1 cellular context compared by ENCODE assay signal in genomic region chr12:62891805-62892549, GRCh38.
TF ChIP-seq lines count a peak whose summit lies in the region.

No MANE protein-coding gene starts in this region.

TF ChIP-seq in HepG2, 621 proteins besides CTCF, POLR2A, EP300 and RAD21 (continued from another document and continues in another):
- TF ChIP-seq TRAFD1 (CRISPR knock-in tag; IDR thresholded peaks at IDR 0.05; ENCODE audit: borderline replicate concordance) (no peak), ADNP (CRISPR knock-in tag; IDR thresholded peaks at IDR 0.05) (no peak), MXD1 (CRISPR knock-in tag; IDR thresholded peaks at IDR 0.05) (no peak), SNRNP70 (IDR thresholded peaks at IDR 0.05; ENCODE audit: low read depth, low read length) (no peak), REPIN1 (CRISPR knock-in tag; IDR thresholded peaks at IDR 0.05; ENCODE audit: borderline replicate concordance, low read depth) (peak; percentile 54; the same call in 1 of the 2 replicates), ONECUT2 (CRISPR knock-in tag; IDR thresholded peaks at IDR 0.05) (0 out of 2 replicates have a peak, but pooled peaks have one; percentile 55), JUN (CRISPR knock-in tag; IDR thresholded peaks at IDR 0.05) (no peak), STAT6 (CRISPR knock-in tag; IDR thresholded peaks at IDR 0.05; ENCODE audit: borderline replicate concordance) (no peak), CSRNP2 (CRISPR knock-in tag; conservative IDR thresholded peaks at IDR 0.05; ENCODE audit: low read depth) (no peak), ZNF614 (CRISPR knock-in tag; IDR thresholded peaks at IDR 0.05; ENCODE audit: borderline replicate concordance) (peak; percentile 86; the same call in 1 of the 2 replicates), HNF4A (CRISPR knock-in tag; IDR thresholded peaks at IDR 0.05) (peak; percentile 79), ESRRA (CRISPR knock-in tag; IDR thresholded peaks at IDR 0.05; ENCODE audit: low read depth) (no peak), SP140L (CRISPR knock-in tag; IDR thresholded peaks at IDR 0.05; ENCODE audit: borderline replicate concordance) (no peak), ZNF101 (CRISPR knock-in tag; IDR thresholded peaks at IDR 0.05; ENCODE audit: borderline replicate concordance, low read depth) (no peak), SKI (IDR thresholded peaks at IDR 0.05; ENCODE audit: partially characterized antibody) (no peak), AFF4 (CRISPR knock-in tag; IDR thresholded peaks at IDR 0.05) (no peak), ZNF350 (CRISPR knock-in tag; IDR thresholded peaks at IDR 0.05; ENCODE audit: borderline replicate concordance, low read depth) (no peak), RBAK (CRISPR knock-in tag; IDR thresholded peaks at IDR 0.05) (no peak), ZNF510 (CRISPR knock-in tag; IDR thresholded peaks at IDR 0.05; ENCODE audit: low read depth) (no peak), SRY (CRISPR knock-in tag; IDR thresholded peaks at IDR 0.05) (no peak), ZNF207 (IDR thresholded peaks at IDR 0.05; ENCODE audit: borderline replicate concordance) (no peak), ZXDC (CRISPR knock-in tag; IDR thresholded peaks at IDR 0.05) (no peak), TEAD2 (CRISPR knock-in tag; IDR thresholded peaks at IDR 0.05) (no peak), ZNF441 (CRISPR knock-in tag; IDR thresholded peaks at IDR 0.05; ENCODE audit: borderline replicate concordance) (no peak), ZNF709 (CRISPR knock-in tag; IDR thresholded peaks at IDR 0.05) (no peak), ZBTB7B (CRISPR knock-in tag; IDR thresholded peaks at IDR 0.05) (no peak; the same call in 1 of the 2 replicates), HOXD1 (CRISPR knock-in tag; IDR thresholded peaks at IDR 0.05) (peak; percentile 49; the same call in 1 of the 2 replicates), TRIM22 (IDR thresholded peaks at IDR 0.05) (no peak), ZNF775 (CRISPR knock-in tag; IDR thresholded peaks at IDR 0.05; ENCODE audit: borderline replicate concordance) (no peak), ZNF577 (CRISPR knock-in tag; IDR thresholded peaks at IDR 0.05; ENCODE audit: borderline replicate concordance, low read depth) (no peak), KDM6A (CRISPR knock-in tag; IDR thresholded peaks at IDR 0.05; ENCODE audit: low read depth) (no peak), SIN3B (IDR thresholded peaks at IDR 0.05; ENCODE audit: low read length) (no peak), ZNF691 (CRISPR knock-in tag; IDR thresholded peaks at IDR 0.05; ENCODE audit: borderline replicate concordance, low read depth) (no peak), ZNF703 (CRISPR knock-in tag; IDR thresholded peaks at IDR 0.05; ENCODE audit: borderline replicate concordance) (no peak), ERF (CRISPR knock-in tag; IDR thresholded peaks at IDR 0.05) (0 out of 2 replicates have a peak, but pooled peaks have one; percentile 27), FOXA3 (CRISPR knock-in tag; IDR thresholded peaks at IDR 0.05) (peak; percentile 82), NFIC (IDR thresholded peaks at IDR 0.05; ENCODE audit: low read length) (peak; percentile 96), RCOR2 (CRISPR knock-in tag; IDR thresholded peaks at IDR 0.05) (peak; percentile 80; the same call in 1 of the 2 replicates), TFDP2 (CRISPR knock-in tag; IDR thresholded peaks at IDR 0.05) (peak; percentile 12; the same call in 1 of the 2 replicates), ZNF713 (CRISPR knock-in tag; IDR thresholded peaks at IDR 0.05) (no peak), HMG20A (CRISPR knock-in tag; IDR thresholded peaks at IDR 0.05; ENCODE audit: borderline replicate concordance) (peak; percentile 78), THAP11 (CRISPR knock-in tag; IDR thresholded peaks at IDR 0.05) (peak; percentile 50), ZNF619 (CRISPR knock-in tag; IDR thresholded peaks at IDR 0.05) (no peak), ATRX (CRISPR knock-in tag; IDR thresholded peaks at IDR 0.05; ENCODE audit: borderline replicate concordance) (no peak), SP1 (IDR thresholded peaks at IDR 0.05) (no peak), SP1 (CRISPR knock-in tag; IDR thresholded peaks at IDR 0.05) (0 out of 2 replicates have a peak, but pooled peaks have one; percentile 26), ZNF644 (CRISPR knock-in tag; IDR thresholded peaks at IDR 0.05; ENCODE audit: low read depth) (0 out of 2 replicates have a peak, but pooled peaks have one; percentile 64), SRSF4 (IDR thresholded peaks at IDR 0.05; ENCODE audit: low read depth, low read length, poor library complexity, severe bottlenecking) (no peak), EEA1 (CRISPR knock-in tag; IDR thresholded peaks at IDR 0.05; ENCODE audit: borderline replicate concordance) (no peak), KLF12 (CRISPR knock-in tag; IDR thresholded peaks at IDR 0.05; ENCODE audit: borderline replicate concordance) (no peak), DRAP1 (CRISPR knock-in tag; IDR thresholded peaks at IDR 0.05) (no peak)
